ENCODE assay signal across 24 cellular contexts in genomic region chr15:83613716-83614115, GRCh38. TPM values are rescaled to one million over a fixed set of nuclear protein-coding genes. Genes with fewer than 3 reads are reported as not detected.
DNase-seq lines count a peak whose midpoint lies in the region; ATAC-seq and TF ChIP-seq lines count a peak whose summit lies in the region.
"Had no signal": no experiment of that assay in that cellular context is flagged by ENCODE, and none has a peak within 500 bp of the region (broad histone marks: within the 10 kb centered on the region; RNA-seq: fewer than 3 reads in every experiment).

No MANE protein-coding gene starts in this region.

- no peak overlapping the region for H3K4me3 Mint-ChIP-seq in Caco-2 (ENCODE audit: unreplicated experiment)
- H3K4me3 Mint-ChIP-seq: activated naive CD4-positive, alpha-beta T cell treated with anti-CD3 and anti-CD28 coated beads for 36 hours; activated T-cell treated with anti-CD3 and anti-CD28 coated beads, Interleukin-2, amount 50 U/mL, for 72 hours; CD4-positive, alpha-beta T cell; central memory CD8-positive, alpha-beta T cell; natural killer cell treated with Interleukin-12 subunit alpha and Interleukin-12 subunit beta and Interleukin-15 and Interleukin-18, amount 100 ng/mL, for 72 hours; T-helper 17 cell had no signal

- H3K27me3 Mint-ChIP-seq in Caco-2 (ENCODE audit: insufficient read depth, unreplicated experiment): no peaks in the 10 kb centered on the region

- no peak overlapping the region for H3K27ac ChIP-seq in thyroid gland
- H3K27ac ChIP-seq: gastrocnemius medialis, ovary, RWPE1, sigmoid colon, SK-N-MC had no signal

- H3K9me3 Mint-ChIP-seq in Caco-2 (ENCODE audit: unreplicated experiment): no peaks in the 10 kb centered on the region
- H3K9me3 Mint-ChIP-seq: activated naive CD4-positive, alpha-beta T cell treated with anti-CD3 and anti-CD28 coated beads for 36 hours; activated T-cell treated with anti-CD3 and anti-CD28 coated beads, Interleukin-2, amount 50 U/mL, for 72 hours; CD4-positive, alpha-beta T cell; central memory CD8-positive, alpha-beta T cell; natural killer cell treated with Interleukin-12 subunit alpha and Interleukin-12 subunit beta and Interleukin-15 and Interleukin-18, amount 100 ng/mL, for 72 hours had no signal

- H3K27ac Mint-ChIP-seq in Caco-2 (ENCODE audit: unreplicated experiment): no peak overlapping the region
- H3K27ac Mint-ChIP-seq: activated naive CD4-positive, alpha-beta T cell treated with anti-CD3 and anti-CD28 coated beads for 36 hours; activated T-cell treated with anti-CD3 and anti-CD28 coated beads, Interleukin-2, amount 50 U/mL, for 72 hours; CD4-positive, alpha-beta T cell; natural killer cell treated with Interleukin-12 subunit alpha and Interleukin-12 subunit beta and Interleukin-15 and Interleukin-18, amount 100 ng/mL, for 72 hours; T-helper 17 cell had no signal

- TF ChIP-seq CTCF in LNCaP clone FGC (IDR thresholded peaks at IDR 0.05; ENCODE audit: control insufficient read depth, extremely low read depth, insufficient read depth) (no peak), choroid plexus epithelial cell (conservative IDR thresholded peaks at IDR 0.05; ENCODE audit: low read depth, low read length) (no peak), thyroid gland (IDR thresholded peaks at IDR 0.05) (no peak), Caco-2 (IDR thresholded peaks at IDR 0.05; ENCODE audit: insufficient read depth in 1 of 2, low read depth in 1 of 2, low read length in 1 of 2, severe bottlenecking in 1 of 2, unreplicated experiment in 1 of 2) (no peak)

- intact Hi-C loops in thyroid gland (cut with DNase I) (no loop called here), Caco-2 (cut with micrococcal nuclease; ENCODE audit: unreplicated experiment) (no loop called here)

- ATAC-seq in HG02759 (IDR thresholded peaks at IDR 0.05; ENCODE audit: unreplicated experiment): no peak
- ATAC-seq in HG02610 (IDR thresholded peaks at IDR 0.05; ENCODE audit: unreplicated experiment): no peak
- ATAC-seq: activated T-cell treated with anti-CD3 and anti-CD28 coated beads, Interleukin-2, amount 50 U/mL, for 72 hours; gastrocnemius medialis; GM12878; HCT116; left colon; natural killer cell treated with Interleukin-12 subunit alpha and Interleukin-12 subunit beta and Interleukin-15 and Interleukin-18, amount 100 ng/mL, for 72 hours; T-helper 17 cell had no signal

- no peak overlapping the region for H3K4me3 ChIP-seq in LNCaP clone FGC (ENCODE audit: low read depth, low read length)
- no peak overlapping the region for H3K4me3 ChIP-seq in choroid plexus epithelial cell (ENCODE audit: low read depth, low read length)
- H3K4me3 ChIP-seq in thyroid gland (replicated peaks in 1 of 3): no peak overlapping the region
- no peak overlapping the region for H3K4me3 ChIP-seq in Caco-2 (ENCODE audit: low read depth, low read length)
- H3K4me3 ChIP-seq: gastrocnemius medialis, GM12878, ovary, sigmoid colon, SK-N-MC had no signal

- DNase-seq in LNCaP clone FGC (ENCODE audit: low read depth) (peak; percentile 3), choroid plexus epithelial cell (ENCODE audit: low read depth) (peak; percentile 59), kidney tubule cell (ENCODE audit: low spot score) (peak; percentile 84), thyroid gland (peak; percentile 7 to 17), Caco-2 (no peak)
- DNase-seq: activated CD4-positive, alpha-beta T cell treated with anti-CD3 and anti-CD28 coated beads for 4 hours; activated naive CD4-positive, alpha-beta T cell treated with anti-CD3 and anti-CD28 coated beads for 36 hours; activated T-cell treated with anti-CD3 and anti-CD28 coated beads, Interleukin-2, amount 50 U/mL, for 72 hours; CD4-positive, alpha-beta T cell; gastrocnemius medialis; left colon; NCI-H1417 treated with DMSO at 0.1 percent for 48 hours; NCI-H526; ovary; sigmoid colon; T-helper 17 cell had no signal

- no peak for TF ChIP-seq POLR2A in thyroid gland (IDR thresholded peaks at IDR 0.05)

- H3K4me1 ChIP-seq in thyroid gland (peaks cover 0 to 7% of the 10 kb centered on the region in 2 donors), Caco-2 (no peaks in the 10 kb centered on the region)
- H3K4me1 ChIP-seq: gastrocnemius medialis, sigmoid colon had no signal

- no peaks in the 10 kb centered on the region for H3K36me3 ChIP-seq in thyroid gland
- H3K36me3 ChIP-seq in Caco-2 (ENCODE audit: control insufficient read depth, insufficient read depth, low read length): no peaks in the 10 kb centered on the region
- H3K36me3 ChIP-seq: gastrocnemius medialis, ovary, sigmoid colon had no signal

- POLR2A ChIA-PET in Caco-2 (lab: Charles Lee): no interaction called here

- WGBS in thyroid gland, 2 donors: 52 to 57% methylated on average over 2 of the region's 2 CpGs

- no TSS peak for BruUV-seq in Caco-2 (replicated peaks; lab: Mats Ljungman, UMichigan)

- CTCF ChIA-PET in Caco-2 (lab: Charles Lee): no interaction called here

- no peaks in the 10 kb centered on the region for H3K36me3 Mint-ChIP-seq in Caco-2 (ENCODE audit: insufficient read depth, unreplicated experiment)
- H3K36me3 Mint-ChIP-seq: natural killer cell treated with Interleukin-12 subunit alpha and Interleukin-12 subunit beta and Interleukin-15 and Interleukin-18, amount 100 ng/mL, for 72 hours had no signal

- no peaks in the 10 kb centered on the region for H3K9me3 ChIP-seq in thyroid gland
- no peaks in the 10 kb centered on the region for H3K9me3 ChIP-seq in Caco-2
- H3K9me3 ChIP-seq: gastrocnemius medialis, ovary, sigmoid colon had no signal

- H3K4me1 Mint-ChIP-seq in Caco-2 (ENCODE audit: low read depth, unreplicated experiment): no peaks in the 10 kb centered on the region
- H3K4me1 Mint-ChIP-seq: central memory CD8-positive, alpha-beta T cell; T-helper 17 cell had no signal

- H3K27me3 ChIP-seq in thyroid gland (no peaks in the 10 kb centered on the region), Caco-2 (replicated peaks; ENCODE audit: control insufficient read depth, insufficient read depth, low read length) (no peaks in the 10 kb centered on the region; the same call in 1 of the 2 replicates)
- H3K27me3 ChIP-seq: gastrocnemius medialis, ovary, sigmoid colon had no signal

RNA-seq across cellular contexts. Expression of gene ADAMTSL3, which starts 40.2 kb away (rescaled TPM):
- total RNA-seq in thyroid gland (10 to 100 TPM in 1 of 4 donors, 1 to 10 TPM in 3; 5.5 to 14.8 (median 6.5) TPM), Caco-2 (2022) (0.07 TPM in 1 of 2 replicates, not detected in the other)
- total RNA-seq: activated naive CD4-positive, alpha-beta T cell treated with anti-CD3 and anti-CD28 coated beads for 36 hours; CD4-positive, alpha-beta T cell; natural killer cell treated with Interleukin-12 subunit alpha and Interleukin-12 subunit beta and Interleukin-15 and Interleukin-18, amount 100 ng/mL, for 72 hours; T-helper 17 cell had no signal

Comparison
In these comparisons a context has a peak if more than half of its experiments do, and no peak if none do; other contexts are left out.
1. DNase-seq: peak in LNCaP clone FGC (single experiment), choroid plexus epithelial cell (single experiment), kidney tubule cell (single experiment) and thyroid gland (2 of 2); none in Caco-2 (0 of 2).